12 cellular contexts compared by ENCODE assay signal in the genomic region with DNA sequence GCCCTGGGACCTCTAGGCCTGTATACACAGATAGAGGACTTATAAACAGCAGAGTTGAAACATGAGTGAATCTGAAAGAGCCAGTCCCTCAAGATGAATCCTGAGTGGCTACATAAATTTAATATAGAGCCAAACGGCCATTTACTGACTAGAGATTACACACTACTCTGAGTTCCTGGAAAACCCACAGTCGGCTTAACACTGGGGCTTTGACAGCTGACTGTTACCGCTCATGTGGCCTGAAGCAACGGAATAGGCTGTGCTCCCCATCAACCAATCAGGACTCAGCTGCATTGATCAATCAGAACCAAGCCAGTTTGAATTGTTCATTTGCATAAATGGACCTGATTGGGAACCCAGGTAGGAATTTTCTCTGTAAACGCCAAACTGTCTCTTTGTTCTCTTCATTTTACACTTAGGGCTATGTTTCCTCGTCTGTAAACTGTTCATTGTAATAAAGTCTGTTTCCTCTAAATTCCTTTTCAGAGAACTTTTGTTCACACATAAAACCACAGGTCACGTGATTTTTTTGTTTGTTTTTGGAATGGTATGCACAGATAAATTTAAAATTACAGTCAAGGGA. TPM values are rescaled to one million over a fixed set of nuclear protein-coding genes. Genes with fewer than 3 reads are reported as not detected.
DNase-seq lines count a peak whose midpoint lies in the region; ATAC-seq and FAIRE-seq lines count a peak whose summit lies in the region.
"Had no signal": no experiment of that assay in that cellular context is flagged by ENCODE, and none has a peak within 500 bp of the region (broad histone marks: within the 10 kb centered on the region; RNA-seq: fewer than 3 reads in every experiment).

No MANE protein-coding gene starts in this region.

- H3K36me3 Mint-ChIP-seq in activated naive CD8-positive, alpha-beta T cell treated with anti-CD3 and anti-CD28 coated beads, Interleukin-2, amount 50 U/mL, for 24 hours (ENCODE audit: low read depth): no peaks in the 10 kb centered on the region

- peaks cover 2% of the 10 kb centered on the region for H3K27me3 Mint-ChIP-seq in activated naive CD8-positive, alpha-beta T cell treated with anti-CD3 and anti-CD28 coated beads, Interleukin-2, amount 50 U/mL, for 24 hours

- H3K36me3 ChIP-seq in small intestine (ENCODE audit: control insufficient read depth in 2 of 2, insufficient read depth in 2 of 2, low read length in 2 of 2) (no peaks in the 10 kb centered on the region), neuronal stem cell (replicated peaks in 1 of 2; ENCODE audit: control insufficient read depth in 2 of 2, insufficient read depth in 2 of 2, low read length in 2 of 2) (no peaks in the 10 kb centered on the region)

- no peak overlapping the region for H3K27ac Mint-ChIP-seq in activated naive CD8-positive, alpha-beta T cell treated with anti-CD3 and anti-CD28 coated beads, Interleukin-2, amount 50 U/mL, for 24 hours

- no peak overlapping the region for H2BK15ac ChIP-seq in neuronal stem cell (ENCODE audit: low read length)

- H3K23ac ChIP-seq in neuronal stem cell (ENCODE audit: low read depth, low read length, poor library complexity): no peak overlapping the region

- H3K18ac ChIP-seq in neuronal stem cell (ENCODE audit: low read length): no peak overlapping the region

- no peak overlapping the region for H3K4me3 Mint-ChIP-seq in activated naive CD8-positive, alpha-beta T cell treated with anti-CD3 and anti-CD28 coated beads, Interleukin-2, amount 50 U/mL, for 24 hours

- DNase-seq in activated CD8-positive, alpha-beta memory T cell treated with anti-CD3 and anti-CD28 coated beads for 24 hours: peak; percentile 57
- no peak for DNase-seq in activated CD8-positive, alpha-beta memory T cell treated with anti-CD3 and anti-CD28 coated beads, Interleukin-2, amount 50 U/mL, for 48 hours
- DNase-seq in NCI-H2029 treated with DMSO at 0.1 percent for 48 hours (lab: John Stamatoyannopoulos, UW) (peak; percentile 70), small intestine (peak; percentile 78), NCI-H345 treated with DMSO at 0.1 percent for 48 hours (lab: John Stamatoyannopoulos, UW; ENCODE audit: unreplicated experiment) (no peak), neuronal stem cell (ENCODE audit: low spot score) (no peak), anterior cingulate cortex (lab: John Stamatoyannopoulos, UW) (no peak)
- DNase-seq in activated naive CD8-positive, alpha-beta T cell treated with anti-CD3 and anti-CD28 coated beads, Interleukin-2, amount 50 U/mL, for 24 hours: peak; percentile 19
- DNase-seq: midbrain, NCI-H2227 treated with DMSO at 0.1 percent for 48 hours, trophoblast cell had no signal

- no peak overlapping the region for H3K4ac ChIP-seq in neuronal stem cell (ENCODE audit: low read length)

- H3K4me1 ChIP-seq in small intestine (ENCODE audit: control insufficient read depth in 2 of 2, insufficient read depth in 1 of 2, low read depth in 1 of 2, low read length in 1 of 2): peaks cover 6 to 9% of the 10 kb centered on the region in 2 donors
- peaks cover 5 to 10% of the 10 kb centered on the region in 2 donors for H3K4me1 ChIP-seq in neuronal stem cell (ENCODE audit: control insufficient read depth in 2 of 2, insufficient read depth in 1 of 2, low read depth in 1 of 2, low read length in 2 of 2)

- H3K4me1 Mint-ChIP-seq in activated naive CD8-positive, alpha-beta T cell treated with anti-CD3 and anti-CD28 coated beads, Interleukin-2, amount 50 U/mL, for 24 hours: peaks cover 21% of the 10 kb centered on the region

- WGBS in small intestine, 3 donors: 14 to 53% (median 26%) methylated on average over 7 of the region's 7 CpGs
- WGBS in neuronal stem cell (ENCODE audit: extremely low coverage in 2 of 2, insufficient read length in 2 of 2, insufficient replicate concordance in 1 of 2), 2 donors: no CpG with 5 or more reads among the region's 7 CpGs

- H3K4me2 ChIP-seq in neuronal stem cell (ENCODE audit: insufficient read depth, low read length, poor library complexity, severe bottlenecking): no peak overlapping the region

- no peak overlapping the region for H2BK120ac ChIP-seq in neuronal stem cell (ENCODE audit: low read depth, low read length)

- H3K14ac ChIP-seq in neuronal stem cell (ENCODE audit: low read length): no peak overlapping the region

- H3K9me3 ChIP-seq in small intestine (ENCODE audit: control insufficient read depth, low read depth) (no peaks in the 10 kb centered on the region), neuronal stem cell (replicated peaks in 1 of 2; ENCODE audit: control insufficient read depth in 2 of 2, insufficient read depth in 1 of 2, low read depth in 1 of 2, low read length in 2 of 2) (peaks cover 0 to 2% of the 10 kb centered on the region in 2 donors)

- no peak overlapping the region for H4K91ac ChIP-seq in neuronal stem cell (ENCODE audit: low read depth, low read length, poor library complexity)

- no peak overlapping the region for H4K8ac ChIP-seq in neuronal stem cell (ENCODE audit: low read depth, low read length)

- no peak overlapping the region for H2BK12ac ChIP-seq in neuronal stem cell (ENCODE audit: low read length)

- no peak overlapping the region for H3K27ac ChIP-seq in small intestine (ENCODE audit: low read depth in 1 of 2, low read length in 1 of 2)
- H3K27ac ChIP-seq in neuronal stem cell (replicated peaks; ENCODE audit: low read length): no peak overlapping the region
- H3K27ac ChIP-seq: epithelial cell of prostate had no signal

- peak; percentile 83 for ATAC-seq in activated naive CD8-positive, alpha-beta T cell treated with anti-CD3 and anti-CD28 coated beads, Interleukin-2, amount 50 U/mL, for 24 hours

- no peaks in the 10 kb centered on the region for H3K9me3 Mint-ChIP-seq in activated naive CD8-positive, alpha-beta T cell treated with anti-CD3 and anti-CD28 coated beads, Interleukin-2, amount 50 U/mL, for 24 hours

- no peaks in the 10 kb centered on the region for H3K27me3 ChIP-seq in small intestine (ENCODE audit: control insufficient read depth in 2 of 2, insufficient read depth in 2 of 2, low read length in 2 of 2)
- H3K27me3 ChIP-seq in neuronal stem cell (ENCODE audit: control insufficient read depth in 3 of 3, insufficient read depth in 3 of 3, low read depth in 1 of 3, low read length in 3 of 3): no peaks in the 10 kb centered on the region

- H2AFZ ChIP-seq in neuronal stem cell (ENCODE audit: low read length): no peak overlapping the region

- H3K4me3 ChIP-seq in small intestine (ENCODE audit: low read depth in 1 of 2, low read length in 2 of 2) (no peak overlapping the region), neuronal stem cell (ENCODE audit: low read length in 2 of 2) (no peak overlapping the region)

- H3K9ac ChIP-seq in neuronal stem cell (ENCODE audit: low read depth, low read length, poor library complexity): no peak overlapping the region

- no peak overlapping the region for H2BK5ac ChIP-seq in neuronal stem cell (ENCODE audit: low read length)

- H3K79me1 ChIP-seq in neuronal stem cell (ENCODE audit: low read depth, low read length): no peaks in the 10 kb centered on the region

- no peak overlapping the region for H2AK5ac ChIP-seq in neuronal stem cell (ENCODE audit: low read depth, low read length)

- no peak for FAIRE-seq in small intestine (lab: Jason Lieb, UNC)

RNA-seq across cellular contexts. Expression of gene CCNL1, which starts 40.5 kb away (rescaled TPM):
- 100 to 1,000 TPM in 1 of 3 donors, 10 to 100 TPM in 2; 46.6 to 140 (median 96.7) TPM for polyA plus RNA-seq in small intestine
- polyA plus RNA-seq in neuronal stem cell (2013, experiment 1 of 2): 75.0 TPM
- 76.2 TPM for polyA plus RNA-seq in neuronal stem cell (2013, experiment 2 of 2)

Comparison
In these comparisons a context has a peak if more than half of its experiments do, and no peak if none do; other contexts are left out.
1. DNase-seq: peak in activated CD8-positive, alpha-beta memory T cell treated with anti-CD3 and anti-CD28 coated beads for 24 hours (single experiment), NCI-H2029 treated with DMSO at 0.1 percent for 48 hours (single experiment), activated naive CD8-positive, alpha-beta T cell treated with anti-CD3 and anti-CD28 coated beads, Interleukin-2, amount 50 U/mL, for 24 hours (single experiment) and small intestine (single experiment); none in activated CD8-positive, alpha-beta memory T cell treated with anti-CD3 and anti-CD28 coated beads, Interleukin-2, amount 50 U/mL, for 48 hours (single experiment), NCI-H345 treated with DMSO at 0.1 percent for 48 hours (single experiment), neuronal stem cell (single experiment) and anterior cingulate cortex (0 of 58).